In the genomic region with DNA sequence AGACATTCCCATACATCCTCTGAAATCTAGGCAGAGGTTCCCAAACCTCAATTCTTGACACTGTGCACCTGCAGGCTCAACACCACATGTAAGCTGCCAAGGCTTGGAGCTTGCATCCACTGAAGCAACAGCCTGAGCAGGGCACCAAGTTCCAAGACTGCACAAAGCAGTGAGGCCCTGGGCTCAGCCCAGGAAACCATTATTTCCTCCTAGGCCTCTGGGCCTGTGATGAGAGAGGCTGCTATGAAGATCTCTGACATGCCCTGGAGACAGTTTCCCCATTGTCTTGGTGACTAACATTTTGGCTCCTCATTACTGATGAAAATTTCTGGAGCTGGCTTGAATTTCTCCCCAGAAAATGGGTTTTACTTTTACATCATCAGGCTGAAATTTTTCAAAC, we compare ENCODE assay signal across 27 cellular contexts.
DNase-seq lines count a peak whose midpoint lies in the region; ATAC-seq, FAIRE-seq and TF ChIP-seq lines count a peak whose summit lies in the region.
"Had no signal": no experiment of that assay in that cellular context is flagged by ENCODE, and none has a peak within 500 bp of the region (broad histone marks: within the 10 kb centered on the region; RNA-seq: fewer than 3 reads in every experiment).

No MANE protein-coding gene starts in this region.

- no peaks in the 10 kb centered on the region for H3K9me2 ChIP-seq in Karpas-422 (replicated peaks; ENCODE audit: insufficient read depth, low read length)

- BruUV-seq in HepG2 (replicated peaks; lab: Mats Ljungman, UMichigan) (no TSS peak), K562 (replicated peaks; lab: Mats Ljungman, UMichigan) (no TSS peak)

- peaks cover 13% of the 10 kb centered on the region for H3K9me3 ChIP-seq in HepG2 (ENCODE audit: low read length)
- H3K9me3 ChIP-seq in right lobe of liver: no peaks in the 10 kb centered on the region
- H3K9me3 ChIP-seq in Karpas-422 (ENCODE audit: low read length): 0 out of 2 replicates have a peak, but pooled peaks cover 3% of the 10 kb centered on the region
- H3K9me3 ChIP-seq in K562 (replicated peaks; ENCODE audit: control insufficient read depth, insufficient read depth, low read depth, low read length): 0 out of 2 replicates have a peak, but pooled peaks cover 2% of the 10 kb centered on the region
- H3K9me3 ChIP-seq: BE2C had no signal

- intact Hi-C loops in HepG2 (cut with micrococcal nuclease; ENCODE audit: unreplicated experiment) (no loop called here), right lobe of liver (cut with DNase I) (no loop called here), K562 (cut with micrococcal nuclease) (no loop called here)

- no peaks in the 10 kb centered on the region for H3K9me1 ChIP-seq in K562 (ENCODE audit: control insufficient read depth, insufficient read depth, low read length)

- H3K27me3 ChIP-seq in HepG2 (ENCODE audit: control insufficient read depth in 1 of 2, insufficient read depth in 2 of 2, low read length in 2 of 2): peaks cover 0 to 3% of the 10 kb centered on the region in 2 experiments; a peak in 1 of 5 replicates
- H3K27me3 ChIP-seq in right lobe of liver: no peaks in the 10 kb centered on the region
- H3K27me3 ChIP-seq in Karpas-422 (ENCODE audit: low read length): no peaks in the 10 kb centered on the region
- no peaks in the 10 kb centered on the region; a peak in 1 of 5 replicates for H3K27me3 ChIP-seq in K562 (ENCODE audit: control insufficient read depth in 2 of 2, insufficient read depth in 2 of 2, low read length in 2 of 2)
- H3K27me3 ChIP-seq: BE2C, BLaER1 had no signal

- no peaks in the 10 kb centered on the region for H3K27me3 Mint-ChIP-seq in type B pancreatic cell
- H3K27me3 Mint-ChIP-seq: CD4-positive, alpha-beta memory T cell had no signal

- H3K9me3 Mint-ChIP-seq in type B pancreatic cell: peaks cover 10% of the 10 kb centered on the region

- H4K20me1 ChIP-seq in HepG2 (ENCODE audit: insufficient read depth, low read length): no peaks in the 10 kb centered on the region
- no peaks in the 10 kb centered on the region for H4K20me1 ChIP-seq in Karpas-422 (ENCODE audit: insufficient read depth, low read depth, low read length)
- no peaks in the 10 kb centered on the region for H4K20me1 ChIP-seq in K562 (replicated peaks; ENCODE audit: control insufficient read depth, insufficient read depth, low read length)
- H4K20me1 ChIP-seq: BLaER1 had no signal

- H3K27ac Mint-ChIP-seq in type B pancreatic cell: no peak overlapping the region
- H3K27ac Mint-ChIP-seq: CD4-positive, alpha-beta memory T cell; CD4-positive, CD25-positive, alpha-beta regulatory T cell; CD8-positive, alpha-beta memory T cell had no signal

- no peak for ATAC-seq in HepG2
- no peak for ATAC-seq in right lobe of liver
- no peak for ATAC-seq in K562
- ATAC-seq: GM12878 had no signal

- in situ Hi-C loops in HepG2 (cut with HindIII; ENCODE audit: extremely low pct_ligation_motif_present, low pct_unique_long_range_greater_than_20kb) (no loop called here), K562 (cut with MboI) (no loop called here)

- CTCF ChIA-PET in HepG2 (lab: Yijun Ruan, JAX; ENCODE audit: low intra/inter-chr PET ratio, low total read pairs): no interaction called here
- CTCF ChIA-PET in K562 (lab: Yijun Ruan, JAX; ENCODE audit: low intra/inter-chr PET ratio): no interaction called here

- no peaks in the 10 kb centered on the region for H3K79me2 ChIP-seq in HepG2 (ENCODE audit: insufficient read depth, low read length)
- H3K79me2 ChIP-seq in Karpas-422 (ENCODE audit: low read length): no peaks in the 10 kb centered on the region
- H3K79me2 ChIP-seq in K562 (ENCODE audit: control insufficient read depth, insufficient read depth, low read length): no peaks in the 10 kb centered on the region

- H3K4me3 ChIP-seq in HepG2 (replicated peaks in 1 of 3; ENCODE audit: insufficient read depth in 1 of 3, low read depth in 2 of 3, low read length in 3 of 3): no peak overlapping the region
- no peak overlapping the region for H3K4me3 ChIP-seq in right lobe of liver
- no peak overlapping the region for H3K4me3 ChIP-seq in Karpas-422 (ENCODE audit: low read length)
- no peak overlapping the region for H3K4me3 ChIP-seq in K562
- H3K4me3 ChIP-seq: BLaER1, GM12878 had no signal

- H3K9ac ChIP-seq in HepG2 (ENCODE audit: insufficient read depth, low read depth, low read length) (no peak overlapping the region), Karpas-422 (ENCODE audit: low read length) (no peak overlapping the region), K562 (ENCODE audit: insufficient read depth in 1 of 2, low read depth in 2 of 2, low read length in 2 of 2) (no peak overlapping the region)
- H3K9ac ChIP-seq: BLaER1 had no signal

- TF ChIP-seq POLR2A in HepG2 (IDR thresholded peaks at IDR 0.05; ENCODE audit: insufficient read depth in 1 of 2, low read depth in 2 of 2, low read length in 2 of 2) (no peak), right lobe of liver (IDR thresholded peaks at IDR 0.05) (no peak), K562 (conservative IDR thresholded peaks at IDR 0.05) (no peak)

- peaks cover 7% of the 10 kb centered on the region for H3K36me3 Mint-ChIP-seq in type B pancreatic cell
- H3K36me3 Mint-ChIP-seq: CD14-positive monocyte; CD4-positive, alpha-beta memory T cell; CD4-positive, CD25-positive, alpha-beta regulatory T cell had no signal

- no peak for TF ChIP-seq CTCF in HepG2 (CRISPR knock-in tag; IDR thresholded peaks at IDR 0.05)
- no peak for TF ChIP-seq CTCF in right lobe of liver (IDR thresholded peaks at IDR 0.05)
- TF ChIP-seq CTCF in K562 (IDR thresholded peaks at IDR 0.05 in 2 of 3, conservative IDR thresholded peaks at IDR 0.05 in 1 of 3; ENCODE audit: insufficient read depth in 2 of 3, low read depth in 1 of 3, low read length in 3 of 3): no peak
- TF ChIP-seq CTCF in type B pancreatic cell (conservative IDR thresholded peaks at IDR 0.05): no peak

- FAIRE-seq in HepG2 (lab: Jason Lieb, UNC) (no peak), K562 (lab: Jason Lieb, UNC) (no peak)
- FAIRE-seq: GM12878, GM12892, GM18507 had no signal

- TF ChIP-seq RAD21 in HepG2 (CRISPR knock-in tag; IDR thresholded peaks at IDR 0.05) (no peak), K562 (CRISPR knock-in tag; conservative IDR thresholded peaks at IDR 0.05 in 1 of 2, IDR thresholded peaks at IDR 0.05 in 1 of 2) (no peak)

- TF ChIP-seq EP300 in HepG2 (IDR thresholded peaks at IDR 0.05; ENCODE audit: low read depth in 2 of 2, low read length in 2 of 2) (no peak), HepG2 (CRISPR knock-in tag; IDR thresholded peaks at IDR 0.05; ENCODE audit: borderline replicate concordance) (no peak), K562 (IDR thresholded peaks at IDR 0.05; ENCODE audit: low read length) (no peak)

- no peaks in the 10 kb centered on the region for H3K4me1 ChIP-seq in HepG2 (ENCODE audit: insufficient read depth, low read length)
- H3K4me1 ChIP-seq in right lobe of liver: no peaks in the 10 kb centered on the region
- H3K4me1 ChIP-seq in Karpas-422 (ENCODE audit: low read length): no peaks in the 10 kb centered on the region
- H3K4me1 ChIP-seq in K562 (replicated peaks in 1 of 2; ENCODE audit: control insufficient read depth in 2 of 2, insufficient read depth in 2 of 2, low read length in 2 of 2): no peaks in the 10 kb centered on the region
- H3K4me1 ChIP-seq: BE2C, BLaER1 had no signal

- H3K36me3 ChIP-seq in HepG2 (replicated peaks in 1 of 2; ENCODE audit: control insufficient read depth in 1 of 2, insufficient read depth in 2 of 2, low read length in 2 of 2) (no peaks in the 10 kb centered on the region), right lobe of liver (no peaks in the 10 kb centered on the region), Karpas-422 (ENCODE audit: insufficient read depth, low read length) (no peaks in the 10 kb centered on the region), K562 (ENCODE audit: control insufficient read depth, insufficient read depth, low read length) (no peaks in the 10 kb centered on the region)
- H3K36me3 ChIP-seq: BE2C, BLaER1 had no signal

- no peak overlapping the region for H3K27ac ChIP-seq in HepG2 (ENCODE audit: extremely low read length, insufficient read depth, low read length)
- H3K27ac ChIP-seq in right lobe of liver: no peak overlapping the region
- H3K27ac ChIP-seq in Karpas-422 (ENCODE audit: low read length): no peak overlapping the region
- H3K27ac ChIP-seq in K562 (ENCODE audit: extremely low read depth, low read depth, low read length): no peak overlapping the region
- H3K27ac ChIP-seq: 22Rv1, BLaER1 had no signal

- POLR2A ChIA-PET in HepG2 (lab: Yijun Ruan, JAX): no interaction called here
- POLR2A ChIA-PET in K562 (lab: Yijun Ruan, JAX): no interaction called here

- H3K4me1 Mint-ChIP-seq in type B pancreatic cell (ENCODE audit: unreplicated experiment): no peaks in the 10 kb centered on the region
- H3K4me1 Mint-ChIP-seq: CD14-positive monocyte; CD4-positive, alpha-beta memory T cell; CD4-positive, CD25-positive, alpha-beta regulatory T cell; CD8-positive, alpha-beta memory T cell had no signal

- no peak overlapping the region for H2AFZ ChIP-seq in HepG2 (ENCODE audit: low read length)
- no peak overlapping the region for H2AFZ ChIP-seq in Karpas-422 (ENCODE audit: low read length)
- no peak overlapping the region for H2AFZ ChIP-seq in K562 (ENCODE audit: low read depth, low read length)

- H3K4me2 ChIP-seq in HepG2 (ENCODE audit: low read depth, low read length) (no peak overlapping the region), Karpas-422 (ENCODE audit: low read depth, low read length, poor library complexity, severe bottlenecking) (no peak overlapping the region), K562 (ENCODE audit: insufficient read depth, low read length) (no peak overlapping the region)
- H3K4me2 ChIP-seq: BLaER1 had no signal

- H3K4me3 Mint-ChIP-seq in type B pancreatic cell: no peak overlapping the region
- H3K4me3 Mint-ChIP-seq: CD14-positive monocyte; CD4-positive, alpha-beta memory T cell; CD4-positive, CD25-positive, alpha-beta regulatory T cell; CD8-positive, alpha-beta memory T cell had no signal

- DNase-seq in HepG2 (ENCODE audit: low spot score): no peak
- no peak for DNase-seq in right lobe of liver
- peak; percentile 22 for DNase-seq in Karpas-422
- DNase-seq in K562 (ENCODE audit: extremely low read depth in 1 of 4, low spot score in 3 of 4): no peak
- no peak for DNase-seq in type B pancreatic cell (ENCODE audit: extremely low spot score, unreplicated experiment)
- DNase-seq in stimulated activated CD4-positive, alpha-beta T cell treated with anti-CD3 and anti-CD28 coated beads, Interleukin-4, amount 100 ng/mL, for 4 hours: no peak
- no peak for DNase-seq in effector CD8-positive, alpha-beta T cell (lab: John Stamatoyannopoulos, UW)
- DNase-seq: ACHN; BE2C; C1 segment of cervical spinal cord; CD4-positive, alpha-beta memory T cell; CD4-positive, CD25-positive, alpha-beta regulatory T cell; CD8-positive, alpha-beta memory T cell; COR-L47; DMS 273 treated with DMSO at 0.1 percent for 48 hours; DMS153; DMS53; DMS79; DND-41; EL; GDM1 had no signal
